Comparison of ENCODE assay signal across 27 cellular contexts in the genomic region with DNA sequence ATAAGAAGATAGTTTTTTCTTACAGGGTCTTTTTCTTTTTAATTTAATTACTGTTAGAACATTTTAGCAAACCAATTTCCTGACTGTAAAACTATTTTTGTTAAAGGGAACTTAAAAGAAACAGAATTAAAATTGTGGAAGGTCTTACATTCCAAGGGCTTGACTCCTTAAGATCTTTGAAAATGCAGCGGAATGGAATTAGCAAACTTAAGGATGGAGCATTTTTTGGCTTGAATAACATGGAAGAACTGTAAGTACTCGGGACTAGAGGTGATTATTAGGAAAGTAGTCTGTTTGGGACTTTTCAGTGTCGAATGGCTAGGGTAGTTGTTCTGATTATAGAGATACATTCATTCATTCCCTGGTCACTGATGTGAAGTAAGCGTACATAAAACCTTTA. TPM values are rescaled to one million over a fixed set of nuclear protein-coding genes. Genes with fewer than 3 reads are reported as not detected.
A peak's percentile ranks its signal among the peaks of the same experiment; 100 is the strongest.
DNase-seq lines count a peak whose midpoint lies in the region; ATAC-seq, FAIRE-seq and TF ChIP-seq lines count a peak whose summit lies in the region.
"Had no signal": no experiment of that assay in that cellular context is flagged by ENCODE, and none has a peak within 500 bp of the region (broad histone marks: within the 10 kb centered on the region; RNA-seq: fewer than 3 reads in every experiment).

No MANE protein-coding gene starts in this region.

- H3K4me1 ChIP-seq in NT2/D1 (ENCODE audit: insufficient read depth, insufficient read length): no peaks in the 10 kb centered on the region
- H3K4me1 ChIP-seq in endodermal cell (ENCODE audit: control insufficient read depth, insufficient read depth, low read length): no peaks in the 10 kb centered on the region
- H3K4me1 ChIP-seq in SJCRH30: no peaks in the 10 kb centered on the region
- H3K4me1 ChIP-seq: BLaER1 had no signal

- no peak overlapping the region for H3K27ac Mint-ChIP-seq in endodermal cell
- H3K27ac Mint-ChIP-seq: CD4-positive, alpha-beta memory T cell; CD4-positive, CD25-positive, alpha-beta regulatory T cell had no signal

- no peak for ATAC-seq in HG02623 (IDR thresholded peaks at IDR 0.05; ENCODE audit: unreplicated experiment)
- ATAC-seq: GM12878 had no signal

- peak; percentile 15 for DNase-seq in NT2/D1 (ENCODE audit: low read depth, low spot score)
- DNase-seq in astrocyte of the hippocampus (ENCODE audit: low read depth, low spot score): peak; percentile 55
- no peak for DNase-seq in coronary artery (ENCODE audit: low spot score)
- no peak for DNase-seq in endodermal cell
- DNase-seq in SJCRH30: no peak
- DNase-seq: 8988T; ACHN; BE2C; C1 segment of cervical spinal cord; CD4-positive, alpha-beta memory T cell; CD4-positive, CD25-positive, alpha-beta regulatory T cell; CD8-positive, alpha-beta memory T cell; COR-L47; DMS 273 treated with DMSO at 0.1 percent for 48 hours; DMS153; DMS53; DMS79; DND-41; GDM1 had no signal

- no peak overlapping the region for H3K4me3 ChIP-seq in NT2/D1 (ENCODE audit: insufficient read length, low read depth)
- no peak overlapping the region for H3K4me3 ChIP-seq in coronary artery
- no peak overlapping the region for H3K4me3 ChIP-seq in endodermal cell (ENCODE audit: low read length)
- H3K4me3 ChIP-seq in SJCRH30: no peak overlapping the region
- H3K4me3 ChIP-seq: BLaER1, GM12878 had no signal

- no peak overlapping the region for H3K27ac ChIP-seq in coronary artery
- H3K27ac ChIP-seq in endodermal cell (ENCODE audit: low read depth, low read length): no peak overlapping the region
- no peak overlapping the region for H3K27ac ChIP-seq in SJCRH30
- H3K27ac ChIP-seq: BLaER1 had no signal

- H3K4me1 Mint-ChIP-seq in endodermal cell: peaks cover 10% of the 10 kb centered on the region
- H3K4me1 Mint-ChIP-seq: CD14-positive monocyte had no signal

- H3K9ac ChIP-seq in NT2/D1 (ENCODE audit: insufficient read length, low read depth) (no peak overlapping the region), endodermal cell (ENCODE audit: extremely low read depth, low read length, poor library complexity, severe bottlenecking) (no peak overlapping the region)
- H3K9ac ChIP-seq: BLaER1 had no signal

- no peaks in the 10 kb centered on the region for H3K27me3 Mint-ChIP-seq in endodermal cell (ENCODE audit: insufficient read depth)
- H3K27me3 Mint-ChIP-seq: CD4-positive, alpha-beta memory T cell; CD4-positive, CD25-positive, alpha-beta regulatory T cell; CD8-positive, alpha-beta memory T cell had no signal

- TF ChIP-seq CTCF in coronary artery (IDR thresholded peaks at IDR 0.05) (no peak), endodermal cell (conservative IDR thresholded peaks at IDR 0.05) (no peak)

- H3K36me3 Mint-ChIP-seq in endodermal cell (ENCODE audit: low read depth): peaks cover 59% of the 10 kb centered on the region

- 95 to 99% methylated on average over 3 of the region's 4 CpGs for WGBS in endodermal cell (ENCODE audit: insufficient coverage in 1 of 2, insufficient read length in 1 of 2), 2 experiments

- H3K4me3 Mint-ChIP-seq in endodermal cell: no peak overlapping the region
- H3K4me3 Mint-ChIP-seq: CD14-positive monocyte; CD4-positive, alpha-beta memory T cell; CD4-positive, CD25-positive, alpha-beta regulatory T cell; CD8-positive, alpha-beta memory T cell had no signal

- H3K27me3 ChIP-seq in NT2/D1 (ENCODE audit: insufficient read depth, insufficient read length): no peaks in the 10 kb centered on the region
- no peaks in the 10 kb centered on the region for H3K27me3 ChIP-seq in endodermal cell (ENCODE audit: control insufficient read depth, insufficient read depth, low read length, poor library complexity, severe bottlenecking)
- H3K27me3 ChIP-seq in SJCRH30: no peaks in the 10 kb centered on the region
- H3K27me3 ChIP-seq: BE2C, BLaER1 had no signal

- peaks cover 78% of the 10 kb centered on the region for H3K36me3 ChIP-seq in NT2/D1 (ENCODE audit: insufficient read depth, insufficient read length, low read length)
- H3K36me3 ChIP-seq in endodermal cell (ENCODE audit: control insufficient read depth, insufficient read depth, low read length): peaks cover 65% of the 10 kb centered on the region
- H3K36me3 ChIP-seq in SJCRH30: peaks cover 49% of the 10 kb centered on the region

- no peaks in the 10 kb centered on the region for H3K9me3 Mint-ChIP-seq in endodermal cell
- H3K9me3 Mint-ChIP-seq: CD14-positive monocyte; CD4-positive, alpha-beta memory T cell; CD4-positive, CD25-positive, alpha-beta regulatory T cell; CD8-positive, alpha-beta memory T cell had no signal

- H3K9me3 ChIP-seq in NT2/D1 (ENCODE audit: insufficient read depth, low read length) (no peaks in the 10 kb centered on the region), endodermal cell (ENCODE audit: control insufficient read depth, low read length) (no peaks in the 10 kb centered on the region), SJCRH30 (replicated peaks) (no peaks in the 10 kb centered on the region)
- H3K9me3 ChIP-seq: BE2C, BLaER1 had no signal

- peak; percentile 21 for FAIRE-seq in G401.6 (lab: Jason Lieb, UNC)
- FAIRE-seq: A204.1, GM12878, GM12892, GM18507 had no signal

RNA-seq across cellular contexts. Expression of a gene that starts 21.5 kb away (rescaled TPM):
- 10 to 100 TPM; 21.2 to 23.0 TPM for total RNA-seq in endodermal cell
- polyA plus RNA-seq in endodermal cell (2013, experiment 1 of 2): 12.9 TPM
- polyA plus RNA-seq in endodermal cell (2013, experiment 2 of 2): 12.8 TPM
- 13.0 and 16.9 TPM in 2 replicates for total RNA-seq in SJCRH30 (2014; rRNA removed; shearing (Covaris generic))

Comparison
In these comparisons a context has a peak if more than half of its experiments do, and no peak if none do; other contexts are left out.
1. DNase-seq: peak in NT2/D1 (single experiment) and astrocyte of the hippocampus (single experiment); none in coronary artery (single experiment), endodermal cell (single experiment) and SJCRH30 (0 of 2).